ENCODE assay signal across 8 cellular contexts in the genomic region with DNA sequence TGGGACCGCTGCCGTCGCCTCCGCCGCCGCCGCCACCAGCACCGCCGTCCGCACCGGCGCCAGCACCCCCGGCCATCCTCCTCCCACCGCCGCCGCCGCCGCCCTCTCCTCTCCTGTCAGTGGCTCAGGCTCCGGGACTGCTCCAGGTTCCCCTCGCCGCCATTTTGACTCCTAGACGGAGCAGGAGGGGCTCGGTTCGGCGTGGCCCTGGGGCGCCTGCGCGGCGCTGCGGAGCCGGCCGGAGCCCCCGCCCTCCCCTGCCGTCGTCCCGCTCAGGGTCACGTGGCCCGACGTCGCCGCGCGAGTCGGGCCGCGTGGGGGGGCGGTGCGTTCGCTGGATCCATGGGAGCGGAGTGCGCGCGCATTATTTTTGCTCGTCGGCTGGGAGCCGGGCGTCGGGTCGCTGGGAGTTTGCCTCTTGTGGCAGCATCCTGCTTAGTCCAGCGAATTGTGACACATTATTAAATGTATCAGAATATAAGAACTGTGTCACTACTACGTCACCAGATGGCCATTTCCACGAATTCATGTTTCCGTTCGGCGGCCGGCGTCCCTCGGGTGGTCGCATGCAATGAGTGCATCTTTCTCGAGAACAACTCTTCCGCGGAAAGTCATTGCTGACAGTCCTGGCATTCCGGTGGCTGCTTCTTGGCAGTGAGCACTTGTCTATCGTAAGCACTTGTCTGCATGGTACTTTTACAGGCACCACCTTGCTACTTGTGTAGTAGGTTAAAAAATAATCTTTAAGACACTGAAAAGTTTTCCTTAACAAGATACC. TPM values are rescaled to one million over a fixed set of nuclear protein-coding genes. Genes with fewer than 3 reads are reported as not detected.
DNase-seq lines count a peak whose midpoint lies in the region; ATAC-seq and TF ChIP-seq lines count a peak whose summit lies in the region.

A gene with protein sequence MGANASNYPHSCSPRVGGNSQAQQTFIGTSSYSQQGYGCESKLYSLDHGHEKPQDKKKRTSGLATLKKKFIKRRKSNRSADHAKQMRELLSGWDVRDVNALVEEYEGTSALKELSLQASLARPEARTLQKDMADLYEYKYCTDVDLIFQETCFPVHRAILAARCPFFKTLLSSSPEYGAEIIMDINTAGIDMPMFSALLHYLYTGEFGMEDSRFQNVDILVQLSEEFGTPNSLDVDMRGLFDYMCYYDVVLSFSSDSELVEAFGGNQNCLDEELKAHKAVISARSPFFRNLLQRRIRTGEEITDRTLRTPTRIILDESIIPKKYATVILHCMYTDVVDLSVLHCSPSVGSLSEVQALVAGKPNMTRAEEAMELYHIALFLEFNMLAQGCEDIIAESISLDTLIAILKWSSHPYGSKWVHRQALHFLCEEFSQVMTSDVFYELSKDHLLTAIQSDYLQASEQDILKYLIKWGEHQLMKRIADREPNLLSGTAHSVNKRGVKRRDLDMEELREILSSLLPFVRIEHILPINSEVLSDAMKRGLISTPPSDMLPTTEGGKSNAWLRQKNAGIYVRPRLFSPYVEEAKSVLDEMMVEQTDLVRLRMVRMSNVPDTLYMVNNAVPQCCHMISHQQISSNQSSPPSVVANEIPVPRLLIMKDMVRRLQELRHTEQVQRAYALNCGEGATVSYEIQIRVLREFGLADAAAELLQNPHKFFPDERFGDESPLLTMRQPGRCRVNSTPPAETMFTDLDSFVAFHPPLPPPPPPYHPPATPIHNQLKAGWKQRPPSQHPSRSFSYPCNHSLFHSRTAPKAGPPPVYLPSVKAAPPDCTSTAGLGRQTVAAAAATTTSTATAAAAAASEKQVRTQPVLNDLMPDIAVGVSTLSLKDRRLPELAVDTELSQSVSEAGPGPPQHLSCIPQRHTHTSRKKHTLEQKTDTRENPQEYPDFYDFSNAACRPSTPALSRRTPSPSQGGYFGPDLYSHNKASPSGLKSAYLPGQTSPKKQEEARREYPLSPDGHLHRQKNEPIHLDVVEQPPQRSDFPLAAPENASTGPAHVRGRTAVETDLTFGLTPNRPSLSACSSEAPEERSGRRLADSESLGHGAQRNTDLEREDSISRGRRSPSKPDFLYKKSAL (minus strand): TSS at position 184 of the 778 bp plus-strand sequence. CDS start 36,985 bp downstream, outside the sequence.

- peak; percentile 35 for TF ChIP-seq CTCF in C4-2B (conservative IDR thresholded peaks at IDR 0.05)

- ATAC-seq in GM19372 (IDR thresholded peaks at IDR 0.05; ENCODE audit: low read depth, unreplicated experiment): peak; percentile 70
- peak; percentile 84 for ATAC-seq in HG03521 (IDR thresholded peaks at IDR 0.05; ENCODE audit: unreplicated experiment)
- peak; percentile 92 for ATAC-seq in left lobe of liver

- DNase-seq in NCI-H748 (lab: John Stamatoyannopoulos, UW; ENCODE audit: unreplicated experiment) (peak; percentile 98), cortex of kidney (lab: John Stamatoyannopoulos, UW) (peak; percentile 31), left lobe of liver (ENCODE audit: low spot score) (peak; percentile 95)
- peak; percentile 92 for DNase-seq in activated CD4-positive, alpha-beta T cell treated with anti-CD3 and anti-CD28 coated beads, Interleukin-2, amount 50 U/mL, for 1 hour
- peak; percentile 95 to 96 for DNase-seq in stimulated activated CD4-positive, alpha-beta T cell treated with anti-CD3 and anti-CD28 coated beads, Interleukin-2, amount 100 ng/mL, for 24 hours

- peak within 1 kb of the TSS; percentile 92 for H3K27ac ChIP-seq in C4-2B

RNA-seq across cellular contexts. Expression of the gene that starts here (rescaled TPM):
- total RNA-seq in left lobe of liver: 11.0 TPM

Comparison
In these comparisons a context has a peak if more than half of its experiments do, and no peak if none do; other contexts are left out.
1. Peak in every context shown above with its lines: DNase-seq, ATAC-seq and H3K27ac ChIP-seq.
2. DNase-seq: peak in every context shown above with its lines; median percentile 98 in NCI-H748; 96 in stimulated activated CD4-positive, alpha-beta T cell treated with anti-CD3 and anti-CD28 coated beads, Interleukin-2, amount 100 ng/mL, for 24 hours; 95 in left lobe of liver; 92 in activated CD4-positive, alpha-beta T cell treated with anti-CD3 and anti-CD28 coated beads, Interleukin-2, amount 50 U/mL, for 1 hour; 31 in cortex of kidney.